21 cellular contexts compared by ENCODE assay signal in the genomic region with DNA sequence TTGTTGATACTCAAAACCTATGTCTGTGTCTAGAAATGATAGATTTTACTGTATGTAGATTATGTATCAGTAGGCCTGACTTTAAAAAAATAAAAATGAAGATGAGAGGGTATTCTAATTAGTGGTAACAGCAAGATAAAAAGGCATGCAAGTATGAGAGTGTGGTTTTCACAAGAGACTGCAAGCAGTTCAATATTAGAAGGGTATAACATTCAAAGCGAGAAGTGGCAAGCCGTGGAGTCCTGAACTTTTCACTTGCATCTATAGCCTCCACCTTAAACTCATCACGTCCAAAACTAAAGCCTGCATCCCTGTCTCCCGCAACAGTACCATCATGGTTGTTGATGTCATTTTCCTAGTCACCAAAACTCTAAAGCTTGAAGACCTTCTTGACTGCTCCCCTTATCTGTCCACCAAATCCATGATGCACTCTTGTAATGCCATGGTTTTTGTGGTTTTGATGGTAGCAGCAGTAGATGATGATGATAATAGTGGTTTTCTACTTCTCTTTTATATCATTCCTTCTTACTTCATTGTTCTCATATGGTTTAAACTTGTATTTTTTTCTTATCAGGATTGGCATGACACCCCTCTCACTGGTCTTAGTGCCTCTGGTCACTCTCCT. TPM values are rescaled to one million over a fixed set of nuclear protein-coding genes. Genes with fewer than 3 reads are reported as not detected.
"Had no signal": no experiment of that assay in that cellular context is flagged by ENCODE, and none has a peak within 500 bp of the region (broad histone marks: within the 10 kb centered on the region; RNA-seq: fewer than 3 reads in every experiment).

No MANE protein-coding gene starts in this region.

- H3K27ac Mint-ChIP-seq: activated naive CD4-positive, alpha-beta T cell treated with anti-CD3 and anti-CD28 coated beads for 36 hours; endodermal cell; naive thymus-derived CD4-positive, alpha-beta T cell; stimulated activated naive CD8-positive, alpha-beta T cell treated with anti-CD3 and anti-CD28 coated beads, Interleukin-15, Interleukin-2, amounts not matched to agents 100 ng/mL and 50 ng/mL, for 24 hours had no signal

- H3K4me3 Mint-ChIP-seq: activated naive CD4-positive, alpha-beta T cell treated with anti-CD3 and anti-CD28 coated beads for 36 hours; endodermal cell; naive thymus-derived CD4-positive, alpha-beta T cell; neural crest cell; stimulated activated naive CD8-positive, alpha-beta T cell treated with anti-CD3 and anti-CD28 coated beads, Interleukin-15, Interleukin-2, amounts not matched to agents 100 ng/mL and 50 ng/mL, for 24 hours had no signal

- H3K9me3 Mint-ChIP-seq: activated naive CD4-positive, alpha-beta T cell treated with anti-CD3 and anti-CD28 coated beads for 36 hours; naive thymus-derived CD4-positive, alpha-beta T cell; stimulated activated naive CD8-positive, alpha-beta T cell treated with anti-CD3 and anti-CD28 coated beads, Interleukin-15, Interleukin-2, amounts not matched to agents 100 ng/mL and 50 ng/mL, for 24 hours had no signal

- H3K4me1 Mint-ChIP-seq: naive thymus-derived CD4-positive, alpha-beta T cell had no signal

- ATAC-seq: gastrocnemius medialis; naive thymus-derived CD4-positive, alpha-beta T cell had no signal

- DNase-seq: activated CD4-positive, CD25-positive, alpha-beta regulatory T cell treated with anti-CD3 and anti-CD28 coated beads, Interleukin-2, amount 50 U/mL, for 72 hours; activated effector memory CD4-positive, alpha-beta T cell treated with Interleukin-2 at 50 U/mL for 16 hours; activated naive CD4-positive, alpha-beta T cell treated with anti-CD3 and anti-CD28 coated beads for 36 hours; cerebellar nuclear complex; cortex of kidney; endodermal cell; esophagus squamous epithelium; gastrocnemius medialis; hypothalamus; left ventricle myocardium inferior; naive thymus-derived CD4-positive, alpha-beta T cell; stimulated activated CD4-positive, alpha-beta T cell treated with anti-CD3 and anti-CD28 coated beads, Interleukin-4, amount 100 ng/mL, for 1 hour; T1000 had no signal

RNA-seq across cellular contexts. Expression of a gene that starts 9.2 kb away (rescaled TPM):
- total RNA-seq: activated naive CD4-positive, alpha-beta T cell treated with anti-CD3 and anti-CD28 coated beads for 36 hours; endodermal cell; esophagus squamous epithelium; gastrocnemius medialis; left ventricle myocardium inferior; lung microvascular endothelial cell; naive thymus-derived CD4-positive, alpha-beta T cell; neural crest cell; omental fat pad; posterior vena cava; renal cortical epithelial cell; T-helper 1 cell treated with Interleukin-12 subunit alpha and Interleukin-12 subunit beta and Interleukin-4 antibody, amounts not matched to agents 30 ng/mL and 1 ng/mL, for 36 hours; tibial nerve had no signal
